Comparison of ENCODE assay signal across 1 cellular context in the genomic region with DNA sequence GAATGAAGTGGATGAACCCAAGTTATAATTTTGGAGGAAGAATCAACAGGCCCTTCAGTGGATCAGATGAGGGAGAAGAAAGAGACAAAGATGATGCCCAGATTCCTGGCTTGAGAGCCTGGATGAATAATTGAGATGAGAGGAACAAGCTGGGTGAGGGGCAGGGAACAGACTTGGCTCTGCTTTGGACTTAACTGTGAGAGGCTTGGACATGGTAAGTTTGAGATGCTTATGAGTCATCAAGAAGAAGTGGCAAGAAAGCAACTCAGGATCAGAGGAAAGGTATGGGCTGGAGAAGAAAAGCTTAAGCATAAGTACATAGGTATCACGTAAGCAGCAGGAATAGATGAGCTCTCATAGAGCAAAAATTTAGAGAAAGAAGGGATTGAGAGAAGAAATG.
TF ChIP-seq lines count a peak whose summit lies in the region.

No MANE protein-coding gene starts in this region.

TF ChIP-seq in SK-N-SH, 30 proteins besides CTCF, POLR2A, EP300 and RAD21 (continued from another document):
- TF ChIP-seq, protein P1, sequence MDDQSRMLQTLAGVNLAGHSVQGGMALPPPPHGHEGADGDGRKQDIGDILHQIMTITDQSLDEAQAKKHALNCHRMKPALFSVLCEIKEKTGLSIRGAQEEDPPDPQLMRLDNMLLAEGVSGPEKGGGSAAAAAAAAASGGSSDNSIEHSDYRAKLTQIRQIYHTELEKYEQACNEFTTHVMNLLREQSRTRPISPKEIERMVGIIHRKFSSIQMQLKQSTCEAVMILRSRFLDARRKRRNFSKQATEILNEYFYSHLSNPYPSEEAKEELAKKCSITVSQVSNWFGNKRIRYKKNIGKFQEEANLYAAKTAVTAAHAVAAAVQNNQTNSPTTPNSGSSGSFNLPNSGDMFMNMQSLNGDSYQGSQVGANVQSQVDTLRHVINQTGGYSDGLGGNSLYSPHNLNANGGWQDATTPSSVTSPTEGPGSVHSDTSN (IDR thresholded peaks at IDR 0.05): no peak
- TF ChIP-seq MXI1 (IDR thresholded peaks at IDR 0.05; ENCODE audit: low read depth, low read length): no peak
- no peak for TF ChIP-seq MEF2A (IDR thresholded peaks at IDR 0.05; ENCODE audit: borderline replicate concordance, low read depth)
- TF ChIP-seq SMC3 (IDR thresholded peaks at IDR 0.05; ENCODE audit: low read depth, low read length): no peak
- no peak for TF ChIP-seq YY1 (IDR thresholded peaks at IDR 0.05; ENCODE audit: low read depth)
- TF ChIP-seq GATA2 (CRISPR knock-in tag; IDR thresholded peaks at IDR 0.05): no peak
- no peak for TF ChIP-seq RXRA (IDR thresholded peaks at IDR 0.05; ENCODE audit: borderline replicate concordance, low read depth)
- no peak for TF ChIP-seq RFX5 (IDR thresholded peaks at IDR 0.05; ENCODE audit: low read length)
- TF ChIP-seq, protein P2, sequence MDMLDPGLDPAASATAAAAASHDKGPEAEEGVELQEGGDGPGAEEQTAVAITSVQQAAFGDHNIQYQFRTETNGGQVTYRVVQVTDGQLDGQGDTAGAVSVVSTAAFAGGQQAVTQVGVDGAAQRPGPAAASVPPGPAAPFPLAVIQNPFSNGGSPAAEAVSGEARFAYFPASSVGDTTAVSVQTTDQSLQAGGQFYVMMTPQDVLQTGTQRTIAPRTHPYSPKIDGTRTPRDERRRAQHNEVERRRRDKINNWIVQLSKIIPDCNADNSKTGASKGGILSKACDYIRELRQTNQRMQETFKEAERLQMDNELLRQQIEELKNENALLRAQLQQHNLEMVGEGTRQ (IDR thresholded peaks at IDR 0.05; ENCODE audit: borderline replicate concordance, low read depth, low read length): no peak
- TF ChIP-seq, protein P3, sequence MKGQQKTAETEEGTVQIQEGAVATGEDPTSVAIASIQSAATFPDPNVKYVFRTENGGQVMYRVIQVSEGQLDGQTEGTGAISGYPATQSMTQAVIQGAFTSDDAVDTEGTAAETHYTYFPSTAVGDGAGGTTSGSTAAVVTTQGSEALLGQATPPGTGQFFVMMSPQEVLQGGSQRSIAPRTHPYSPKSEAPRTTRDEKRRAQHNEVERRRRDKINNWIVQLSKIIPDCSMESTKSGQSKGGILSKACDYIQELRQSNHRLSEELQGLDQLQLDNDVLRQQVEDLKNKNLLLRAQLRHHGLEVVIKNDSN (IDR thresholded peaks at IDR 0.05; ENCODE audit: borderline replicate concordance, low read depth): no peak
- TF ChIP-seq JUND (IDR thresholded peaks at IDR 0.05): 0 out of 2 replicates have a peak, but pooled peaks have one; percentile 19
- TF ChIP-seq CHD2 (IDR thresholded peaks at IDR 0.05; ENCODE audit: low read length, partially characterized antibody): no peak
